8 cellular contexts compared by ENCODE assay signal in genomic region chr6:12051861-12052368, GRCh38. TPM values are rescaled to one million over a fixed set of nuclear protein-coding genes. Genes with fewer than 3 reads are reported as not detected.
DNase-seq lines count a peak whose midpoint lies in the region; ATAC-seq and TF ChIP-seq lines count a peak whose summit lies in the region.
"Had no signal": no experiment of that assay in that cellular context is flagged by ENCODE, and none has a peak within 500 bp of the region (broad histone marks: within the 10 kb centered on the region; RNA-seq: fewer than 3 reads in every experiment).

No MANE protein-coding gene starts in this region.

- H3K36me3 ChIP-seq in left lung, result no peaks in the 10 kb centered on the region

- H3K4me3 ChIP-seq in left lung, result no peak overlapping the region

- DNase-seq in T-helper 9 cell (peak; percentile 29), left lung (no peak), hepatic stellate cell (ENCODE audit: low spot score) (no peak), NCI-H1048 (lab: John Stamatoyannopoulos, UW) (no peak)

- TF ChIP-seq CTCF in left lung (IDR thresholded peaks at IDR 0.05), result no peak

- intact Hi-C loops in left lung (cut with DNase I), result no loop called here

- H3K27ac ChIP-seq in left lung, result peak overlapping the region; percentile 29 to 45
- H3K27ac ChIP-seq: parathyroid adenoma had no signal

- no peaks in the 10 kb centered on the region for H3K27me3 ChIP-seq in left lung

- no peaks in the 10 kb centered on the region for H3K9me3 ChIP-seq in left lung

- ATAC-seq in GM19324 (IDR thresholded peaks at IDR 0.05; ENCODE audit: low FRiP score, unreplicated experiment), result peak; percentile 50
- ATAC-seq in HG03097 (IDR thresholded peaks at IDR 0.05; ENCODE audit: low FRiP score, unreplicated experiment), result peak; percentile 62
- ATAC-seq in left lung, result peak; percentile 83
- ATAC-seq in SK-N-SH treated with all-trans-retinoic acid at 6 μM for 48 hours, result no peak

- H3K4me1 ChIP-seq in left lung, result peaks cover 0 to 53% of the 10 kb centered on the region in 2 donors
- H3K4me1 ChIP-seq: parathyroid adenoma had no signal

TF ChIP-seq in SK-N-SH treated with all-trans-retinoic acid at 6 μM for 48 hours, 23 proteins besides CTCF, POLR2A, EP300 and RAD21:
- TF ChIP-seq ESRRG (CRISPR knock-in tag; IDR thresholded peaks at IDR 0.05) (no peak), TCF4 (CRISPR knock-in tag; IDR thresholded peaks at IDR 0.05; ENCODE audit: borderline replicate concordance) (no peak), BACH2 (CRISPR knock-in tag; IDR thresholded peaks at IDR 0.05; ENCODE audit: borderline replicate concordance) (no peak), PATZ1 (CRISPR knock-in tag; IDR thresholded peaks at IDR 0.05; ENCODE audit: borderline replicate concordance) (no peak), ZNF70 (CRISPR knock-in tag; IDR thresholded peaks at IDR 0.05) (no peak), ZNF8 (CRISPR knock-in tag; IDR thresholded peaks at IDR 0.05) (no peak), ZFP30 (CRISPR knock-in tag; IDR thresholded peaks at IDR 0.05) (no peak), TOX (CRISPR knock-in tag; IDR thresholded peaks at IDR 0.05; ENCODE audit: borderline replicate concordance) (no peak), ZFP3 (CRISPR knock-in tag; IDR thresholded peaks at IDR 0.05) (no peak), TSHZ2 (CRISPR knock-in tag; IDR thresholded peaks at IDR 0.05) (no peak), ZC3H10 (CRISPR knock-in tag; IDR thresholded peaks at IDR 0.05) (no peak), CSRNP3 (CRISPR knock-in tag; IDR thresholded peaks at IDR 0.05) (no peak)

RNA-seq across cellular contexts. Expression of gene HIVEP1, which starts 39.8 kb away (rescaled TPM):
- 10 to 100 TPM; 29.2 to 35.9 TPM for total RNA-seq in left lung
